Comparison of ENCODE assay signal across 1 cellular context in genomic region chr11:1012740-1013627, GRCh38.
A peak's percentile ranks its signal among the peaks of the same experiment; 100 is the strongest.
TF ChIP-seq lines count a peak whose summit lies in the region.

No MANE protein-coding gene starts in this region.

TF ChIP-seq in K562, 482 proteins besides CTCF, POLR2A, EP300 and RAD21:
- TF ChIP-seq POLR2G (IDR thresholded peaks at IDR 0.05; ENCODE audit: low read depth, low read length) = peak; percentile 57; the same call in 1 of the 2 replicates
- no peak for TF ChIP-seq HNRNPUL1 (IDR thresholded peaks at IDR 0.05; ENCODE audit: low read length)
TF ChIP-seq in K562: peak in this region for 1.
